In genomic region chr4:16418814-16419213, GRCh38 we compare ENCODE assay signal across 18 cellular contexts.
DNase-seq lines count a peak whose midpoint lies in the region; ATAC-seq and TF ChIP-seq lines count a peak whose summit lies in the region.
"Had no signal": no experiment of that assay in that cellular context is flagged by ENCODE, and none has a peak within 500 bp of the region (broad histone marks: within the 10 kb centered on the region; RNA-seq: fewer than 3 reads in every experiment).

No MANE protein-coding gene starts in this region.

- H4K20me1 ChIP-seq in hepatocyte (ENCODE audit: insufficient read depth, poor library complexity, severe bottlenecking): no peaks in the 10 kb centered on the region

- H3K4me1 ChIP-seq in body of pancreas: no peaks in the 10 kb centered on the region
- no peaks in the 10 kb centered on the region for H3K4me1 ChIP-seq in foreskin keratinocyte
- no peaks in the 10 kb centered on the region for H3K4me1 ChIP-seq in upper lobe of right lung
- H3K4me1 ChIP-seq in hepatocyte (ENCODE audit: insufficient read depth): no peaks in the 10 kb centered on the region
- H3K4me1 ChIP-seq: right lobe of liver had no signal

- H3K79me2 ChIP-seq in hepatocyte: no peaks in the 10 kb centered on the region

- ATAC-seq in body of pancreas: peak; percentile 99
- ATAC-seq in foreskin keratinocyte: peak; percentile 76
- peak; percentile 76 for ATAC-seq in upper lobe of right lung
- ATAC-seq: activated T-cell treated with anti-CD3 and anti-CD28 coated beads, Interleukin-2, amount 50 U/mL, for 72 hours; left lobe of liver had no signal

- no peaks in the 10 kb centered on the region for H3K9me3 ChIP-seq in body of pancreas
- no peaks in the 10 kb centered on the region for H3K9me3 ChIP-seq in upper lobe of right lung
- H3K9me3 ChIP-seq in hepatocyte (ENCODE audit: low read depth): no peaks in the 10 kb centered on the region
- H3K9me3 ChIP-seq: right lobe of liver, uterus had no signal

- no peak overlapping the region for H3K4me2 ChIP-seq in hepatocyte

- H3K9me2 ChIP-seq in hepatocyte (replicated peaks; ENCODE audit: insufficient read depth): no peaks in the 10 kb centered on the region

- no peak for TF ChIP-seq CTCF in LNCaP clone FGC (IDR thresholded peaks at IDR 0.05; ENCODE audit: control insufficient read depth, extremely low read depth, insufficient read depth)
- no peak for TF ChIP-seq CTCF in body of pancreas (IDR thresholded peaks at IDR 0.05)
- TF ChIP-seq CTCF in foreskin keratinocyte (conservative IDR thresholded peaks at IDR 0.05): no peak
- no peak for TF ChIP-seq CTCF in upper lobe of right lung (IDR thresholded peaks at IDR 0.05)
- TF ChIP-seq CTCF in hepatocyte (IDR thresholded peaks at IDR 0.05; ENCODE audit: poor library complexity): no peak

- H3K27me3 ChIP-seq in body of pancreas (no peaks in the 10 kb centered on the region), foreskin keratinocyte (no peaks in the 10 kb centered on the region), upper lobe of right lung (no peaks in the 10 kb centered on the region), hepatocyte (no peaks in the 10 kb centered on the region)
- H3K27me3 ChIP-seq: right lobe of liver, uterus had no signal

- peak overlapping the region in 2 of 4 donors; percentile 56 to 72 for H3K27ac ChIP-seq in body of pancreas
- no peak overlapping the region for H3K27ac ChIP-seq in foreskin keratinocyte
- peak overlapping the region; percentile 3 for H3K27ac ChIP-seq in upper lobe of right lung
- no peak overlapping the region for H3K27ac ChIP-seq in hepatocyte
- H3K27ac ChIP-seq: right lobe of liver, uterus had no signal

- no peak for TF ChIP-seq POLR2A in body of pancreas (IDR thresholded peaks at IDR 0.05)

- intact Hi-C loops in body of pancreas (cut with DNase I): no loop called here
- intact Hi-C loops in upper lobe of right lung (cut with DNase I): no loop called here

- H3K4me3 ChIP-seq in LNCaP clone FGC (ENCODE audit: low read depth, low read length) (no peak overlapping the region), body of pancreas (no peak overlapping the region), upper lobe of right lung (no peak overlapping the region), hepatocyte (no peak overlapping the region)
- H3K4me3 ChIP-seq: right lobe of liver, uterus had no signal

- no peaks in the 10 kb centered on the region for H3K36me3 ChIP-seq in body of pancreas (replicated peaks in 1 of 2; ENCODE audit: insufficient read depth in 1 of 2, low read depth in 2 of 2)
- H3K36me3 ChIP-seq in upper lobe of right lung: no peaks in the 10 kb centered on the region
- no peaks in the 10 kb centered on the region for H3K36me3 ChIP-seq in hepatocyte (replicated peaks; ENCODE audit: insufficient read depth, low read depth)
- H3K36me3 ChIP-seq: right lobe of liver, uterus had no signal

- DNase-seq in LNCaP clone FGC (ENCODE audit: low read depth): peak; percentile 35
- peak; percentile 41 to 76 (median 64) for DNase-seq in body of pancreas
- DNase-seq in foreskin keratinocyte: peak; percentile 75 to 94
- no peak for DNase-seq in upper lobe of right lung
- no peak for DNase-seq in NCI-H510A treated with DMSO at 0.1 percent for 48 hours (lab: John Stamatoyannopoulos, UW)
- no peak for DNase-seq in hepatocyte (ENCODE audit: low spot score)
- no peak for DNase-seq in HUDEP-2 (lab: John Stamatoyannopoulos, UW; ENCODE audit: unreplicated experiment in 76 of 76)
- DNase-seq: activated CD4-positive, alpha-beta T cell treated with anti-CD3 and anti-CD28 coated beads, Interleukin-2, amount 10 ng/mL, durations not matched to agents 24 days and 14 days; activated T-cell treated with anti-CD3 and anti-CD28 coated beads, Interleukin-2, amount 50 U/mL, for 72 hours; amygdala; CD4-positive, CD25-positive, alpha-beta regulatory T cell; head of caudate nucleus; NCI-H1105; NCI-H510A; right lobe of liver; stimulated activated CD4-positive, alpha-beta T cell treated with anti-CD3 and anti-CD28 coated beads, Interleukin-2, amount 100 ng/mL, for 48 hours; uterus had no signal

- H2AFZ ChIP-seq in hepatocyte: no peak overlapping the region

Comparison
In these comparisons a context has a peak if more than half of its experiments do, and no peak if none do; other contexts are left out.
1. DNase-seq: peak in LNCaP clone FGC (single experiment), body of pancreas (4 of 4) and foreskin keratinocyte (2 of 2); none in upper lobe of right lung (single experiment), NCI-H510A treated with DMSO at 0.1 percent for 48 hours (single experiment), hepatocyte (single experiment) and HUDEP-2 (0 of 76).
2. Peak in every context shown above with its lines, with median percentiles within 50 percentile points of each other: ATAC-seq.